18 cellular contexts compared by ENCODE assay signal in genomic region chr7:27704407-27705199, GRCh38. TPM values are rescaled to one million over a fixed set of nuclear protein-coding genes. Genes with fewer than 3 reads are reported as not detected.
DNase-seq lines count a peak whose midpoint lies in the region; ATAC-seq and FAIRE-seq lines count a peak whose summit lies in the region.
"Had no signal": no experiment of that assay in that cellular context is flagged by ENCODE, and none has a peak within 500 bp of the region (broad histone marks: within the 10 kb centered on the region; RNA-seq: fewer than 3 reads in every experiment).

No MANE protein-coding gene starts in this region.

- intact Hi-C loops in Right ventricle myocardium superior (cut with DNase I) (no loop called here), cardiac septum (cut with DNase I) (no loop called here)

- no peak for FAIRE-seq in urothelium cell line (lab: Jason Lieb, UNC)
- FAIRE-seq: GM12892 had no signal

- no peak for DNase-seq in Right ventricle myocardium superior
- no peak for DNase-seq in cardiac septum (ENCODE audit: low spot score)
- peak; percentile 27 for DNase-seq in dermis blood vessel endothelial cell
- peak; percentile 5 to 6 for DNase-seq in lung microvascular endothelial cell (ENCODE audit: low read depth in 2 of 2)
- no peak for DNase-seq in urothelium cell line (ENCODE audit: low spot score)
- DNase-seq in NCI-H748 (lab: John Stamatoyannopoulos, UW; ENCODE audit: unreplicated experiment): no peak
- DNase-seq: C1 segment of cervical spinal cord, GF-D8, HFFc6, NCI-H1092 treated with DMSO at 0.1 percent for 48 hours, NCI-H2107, NCI-H2227 treated with DMSO at 0.1 percent for 48 hours, NCI-H524 treated with DMSO at 0.1 percent for 48 hours, OCI-M1, SJCRH30 had no signal

- ATAC-seq in Right ventricle myocardium superior (ENCODE audit: poor library complexity): peak; percentile 48
- no peak for ATAC-seq in HG03354 (IDR thresholded peaks at IDR 0.05; ENCODE audit: poor library complexity, severe bottlenecking, unreplicated experiment)
- ATAC-seq: A549 had no signal

RNA-seq across cellular contexts. Expression of gene TAX1BP1, which starts 35.4 kb away (rescaled TPM):
- total RNA-seq in Right ventricle myocardium superior: 158 TPM
- 149 TPM for total RNA-seq in cardiac septum
- total RNA-seq in dermis blood vessel endothelial cell: 77.6 and 88.8 TPM in 2 replicates
- 47.3 and 59.3 TPM in 2 replicates for total RNA-seq in lung microvascular endothelial cell

RNA-seq across cellular contexts. Expression of gene HIBADH, which starts 41.9 kb away (rescaled TPM):
- 113 TPM for total RNA-seq in Right ventricle myocardium superior
- 54.8 TPM for total RNA-seq in cardiac septum
- 33.8 and 39.1 TPM in 2 replicates for total RNA-seq in dermis blood vessel endothelial cell
- total RNA-seq in lung microvascular endothelial cell: 19.2 and 20.5 TPM in 2 replicates

Comparison
In these comparisons a context has a peak if more than half of its experiments do, and no peak if none do; other contexts are left out.
1. DNase-seq: peak in dermis blood vessel endothelial cell (single experiment) and lung microvascular endothelial cell (2 of 2); none in Right ventricle myocardium superior (single experiment), cardiac septum (single experiment), urothelium cell line (single experiment) and NCI-H748 (single experiment).